In the genomic region with DNA sequence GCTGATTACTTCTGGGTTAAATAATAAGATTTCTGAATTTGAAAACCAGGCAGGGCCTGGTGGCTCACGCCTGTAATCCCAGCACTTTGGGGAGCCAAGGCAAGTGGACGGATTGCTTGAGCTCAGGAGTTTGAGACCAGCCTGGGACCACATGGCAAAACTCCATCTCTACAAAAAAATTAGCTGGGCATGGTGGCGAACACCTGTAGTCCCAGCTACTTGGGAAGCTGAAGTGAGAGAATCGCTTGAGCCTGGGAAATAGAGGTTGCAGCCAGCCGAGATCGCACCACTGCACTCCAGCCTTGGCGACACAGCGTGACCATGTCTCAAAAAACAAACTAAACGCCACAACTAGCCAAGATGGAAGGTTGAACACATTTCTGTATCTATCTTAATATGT, we compare ENCODE assay signal across 19 cellular contexts.
"Had no signal": no experiment of that assay in that cellular context is flagged by ENCODE, and none has a peak within 500 bp of the region (broad histone marks: within the 10 kb centered on the region; RNA-seq: fewer than 3 reads in every experiment).

No MANE protein-coding gene starts in this region.

- H3K27ac ChIP-seq: ascending aorta, breast epithelium, prostate gland, upper lobe of right lung had no signal

- H3K36me3 ChIP-seq: breast epithelium, prostate gland had no signal

- ATAC-seq: activated CD4-positive, CD25-positive, alpha-beta regulatory T cell treated with anti-CD3 and anti-CD28 coated beads, Interleukin-2, amount 50 U/mL, for 24 hours; left ventricle myocardium superior; mucosa of descending colon; naive thymus-derived CD8-positive, alpha-beta T cell; right cardiac atrium; upper lobe of right lung had no signal

- FAIRE-seq: small intestine had no signal

- H3K9me3 Mint-ChIP-seq: memory B cell; naive thymus-derived CD8-positive, alpha-beta T cell; T-helper 2 cell treated with Interferon-gamma antibody and Interleukin-4, amounts not matched to agents 5 μg/mL and 100 μg/mL, for 36 hours had no signal

- H3K27me3 Mint-ChIP-seq: memory B cell had no signal

- H3K27me3 ChIP-seq: ascending aorta, breast epithelium, upper lobe of right lung had no signal

- DNase-seq: activated naive CD4-positive, alpha-beta T cell; cerebellar nuclear complex; effector CD8-positive, alpha-beta T cell; foreskin melanocyte; left ventricle myocardium superior; mucosa of descending colon; naive thymus-derived CD8-positive, alpha-beta T cell; nucleus accumbens; right cardiac atrium; small intestine; stimulated activated CD4-positive, alpha-beta T cell treated with anti-CD3 and anti-CD28 coated beads, Interleukin-4, amount 100 ng/mL, for 24 hours; stimulated activated naive CD4-positive, alpha-beta T cell treated with Interleukin-2 at 50 U/mL for 16 hours; upper lobe of right lung had no signal

- H3K27ac Mint-ChIP-seq: memory B cell; T-helper 2 cell treated with Interferon-gamma antibody and Interleukin-4, amounts not matched to agents 5 μg/mL and 100 μg/mL, for 36 hours had no signal

- H3K9me3 ChIP-seq: ascending aorta, breast epithelium, mucosa of descending colon, prostate gland, upper lobe of right lung had no signal

- H3K4me3 ChIP-seq: ascending aorta, breast epithelium, mucosa of descending colon, prostate gland, upper lobe of right lung had no signal

- H3K4me3 Mint-ChIP-seq: memory B cell; T-helper 2 cell treated with Interferon-gamma antibody and Interleukin-4, amounts not matched to agents 5 μg/mL and 100 μg/mL, for 36 hours had no signal
